1 cellular context compared by ENCODE assay signal in the genomic region with DNA sequence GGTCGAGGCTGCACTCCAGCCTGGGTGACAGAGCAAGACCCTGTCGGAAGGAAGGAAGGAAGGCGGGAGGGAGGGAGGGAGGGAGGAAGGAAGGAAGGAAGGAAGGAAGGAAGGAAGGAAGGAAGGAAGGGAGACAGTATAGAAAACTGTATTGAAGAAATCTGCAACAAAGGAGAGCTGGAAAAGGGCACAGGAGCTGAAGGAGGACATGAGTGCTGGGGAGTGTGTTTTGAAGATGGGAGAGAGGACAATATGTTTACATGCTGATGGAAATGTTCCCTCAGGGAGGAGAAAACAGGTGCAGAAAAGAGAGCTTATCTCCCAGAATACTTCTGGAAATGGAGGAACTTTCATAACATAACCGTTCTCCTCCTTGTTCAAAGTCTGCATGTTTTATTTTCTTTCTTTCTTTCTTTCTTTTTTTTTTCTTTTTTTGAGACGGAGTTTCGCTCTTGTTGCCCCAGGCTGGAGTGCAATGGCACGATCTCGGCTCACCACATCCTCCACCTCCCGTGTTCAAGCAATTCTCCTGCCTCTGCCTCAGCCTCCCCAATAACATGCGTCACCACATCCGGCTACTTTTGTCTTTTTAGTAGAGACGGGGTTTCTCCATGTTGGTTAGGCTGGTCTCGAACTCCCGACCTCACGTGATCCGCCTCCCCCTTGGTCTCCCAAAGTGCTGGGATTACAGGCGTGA.
TF ChIP-seq lines count a peak whose summit lies in the region.

No MANE protein-coding gene starts in this region.

TF ChIP-seq in HepG2, 621 proteins besides CTCF, POLR2A, EP300 and RAD21:
- TF ChIP-seq ZNF75D (CRISPR knock-in tag; IDR thresholded peaks at IDR 0.05; ENCODE audit: borderline replicate concordance) (peak; percentile 52; the same call in 1 of the 2 replicates), ZFP41 (CRISPR knock-in tag; IDR thresholded peaks at IDR 0.05; ENCODE audit: borderline replicate concordance) (0 out of 2 replicates have a peak, but pooled peaks have one; percentile 10), YEATS2 (CRISPR knock-in tag; IDR thresholded peaks at IDR 0.05; ENCODE audit: borderline replicate concordance) (no peak)
